ENCODE assay signal across 1 cellular context in genomic region chr6:150560004-150560883, GRCh38.
TF ChIP-seq lines count a peak whose summit lies in the region.

No MANE protein-coding gene starts in this region.

TF ChIP-seq in K562, 482 proteins besides CTCF, POLR2A, EP300 and RAD21 (continued from another document):
- no peak for TF ChIP-seq DEAF1 (CRISPR knock-in tag; IDR thresholded peaks at IDR 0.05)
- no peak for TF ChIP-seq ZNF766 (CRISPR knock-in tag; conservative IDR thresholded peaks at IDR 0.05)
- peak; percentile 27 for TF ChIP-seq CCNT2 (IDR thresholded peaks at IDR 0.05; ENCODE audit: borderline replicate concordance, extremely low read depth, insufficient read length, low read depth, low read length)
- peak; percentile 73 to 76; a peak in 3 of 4 replicates for TF ChIP-seq KDM1A (IDR thresholded peaks at IDR 0.05)
- peak; percentile 85 for TF ChIP-seq SMARCE1 (IDR thresholded peaks at IDR 0.05)
